In the genomic region with DNA sequence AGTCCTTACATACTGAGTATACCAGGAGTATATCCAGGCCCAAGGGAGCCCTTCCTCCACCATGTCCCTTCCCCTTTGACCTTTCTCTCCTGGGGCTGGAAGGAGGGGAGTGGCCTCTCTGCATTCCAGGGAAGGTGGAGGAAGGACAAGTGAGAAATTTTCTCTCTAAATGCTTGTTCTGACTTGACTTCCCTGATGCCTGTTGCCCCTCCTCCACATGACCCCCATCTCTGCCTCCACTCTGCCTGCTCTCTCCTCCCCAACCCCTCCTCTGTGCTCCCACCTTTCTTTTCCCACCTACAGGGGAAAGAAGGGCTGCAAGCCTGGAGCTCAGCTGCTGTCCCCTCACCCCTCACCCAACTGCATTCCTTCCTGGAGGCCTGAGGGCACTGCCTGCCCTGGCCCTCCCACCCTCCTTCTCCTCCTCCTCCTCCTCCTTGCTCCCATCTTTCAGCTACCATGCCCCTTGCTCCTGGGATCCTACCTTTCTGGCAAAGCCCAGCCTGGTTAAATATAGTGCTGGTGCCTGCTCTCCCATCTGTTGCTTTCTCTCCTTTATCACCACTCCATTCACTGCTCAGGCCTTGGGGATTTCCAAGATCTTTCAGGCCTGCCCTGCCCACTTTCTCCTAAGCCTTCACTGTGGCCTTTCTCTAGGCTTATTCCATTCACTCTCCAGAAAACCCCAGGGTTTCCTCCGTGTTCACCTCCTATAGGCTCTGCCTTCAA, we compare ENCODE assay signal across 10 cellular contexts. TPM values are rescaled to one million over a fixed set of nuclear protein-coding genes. Genes with fewer than 3 reads are reported as not detected.
DNase-seq lines count a peak whose midpoint lies in the region; ATAC-seq, FAIRE-seq and TF ChIP-seq lines count a peak whose summit lies in the region.
"Had no signal": no experiment of that assay in that cellular context is flagged by ENCODE, and none has a peak within 500 bp of the region (broad histone marks: within the 10 kb centered on the region; RNA-seq: fewer than 3 reads in every experiment).

No MANE protein-coding gene starts in this region.

- ATAC-seq in HepG2 (0 out of 3 replicates have a peak, but pooled peaks have one; percentile 3), GM18907 (IDR thresholded peaks at IDR 0.05; ENCODE audit: unreplicated experiment) (no peak)
- ATAC-seq in activated CD8-positive, alpha-beta T cell treated with anti-CD3 and anti-CD28 coated beads for 36 hours = no peak

- H3K27me3 ChIP-seq in HepG2 (ENCODE audit: control insufficient read depth in 1 of 2, insufficient read depth in 2 of 2, low read length in 2 of 2) = no peaks in the 10 kb centered on the region

- H3K4me1 Mint-ChIP-seq in activated CD8-positive, alpha-beta T cell treated with anti-CD3 and anti-CD28 coated beads for 36 hours (ENCODE audit: low read depth) = no peaks in the 10 kb centered on the region
- H3K4me1 Mint-ChIP-seq: B cell had no signal

- no peaks in the 10 kb centered on the region for H3K9me3 ChIP-seq in HepG2 (ENCODE audit: low read length)

- CTCF ChIA-PET in HepG2 (lab: Yijun Ruan, JAX; ENCODE audit: low intra/inter-chr PET ratio, low total read pairs) = no interaction called here
- CTCF ChIA-PET in activated CD8-positive, alpha-beta T cell treated with anti-CD3 and anti-CD28 coated beads for 36 hours (lab: Charles Lee) = no interaction called here

- no peak overlapping the region for H3K27ac Mint-ChIP-seq in activated CD8-positive, alpha-beta T cell treated with anti-CD3 and anti-CD28 coated beads for 36 hours
- H3K27ac Mint-ChIP-seq: B cell had no signal

- no peak overlapping the region for H2AFZ ChIP-seq in HepG2 (ENCODE audit: low read length)

- no peaks in the 10 kb centered on the region for H3K36me3 Mint-ChIP-seq in activated CD8-positive, alpha-beta T cell treated with anti-CD3 and anti-CD28 coated beads for 36 hours (ENCODE audit: low read depth)

- in situ Hi-C loops in HepG2 (cut with HindIII; ENCODE audit: extremely low pct_ligation_motif_present, low pct_unique_long_range_greater_than_20kb) = no loop called here

- no peaks in the 10 kb centered on the region for H3K79me2 ChIP-seq in HepG2 (ENCODE audit: insufficient read depth, low read length)

- no peaks in the 10 kb centered on the region for H4K20me1 ChIP-seq in HepG2 (ENCODE audit: insufficient read depth, low read length)

- peak overlapping the region; percentile 73 for H3K4me2 ChIP-seq in HepG2 (ENCODE audit: low read depth, low read length)

- TF ChIP-seq RAD21 in Ishikawa (IDR thresholded peaks at IDR 0.05; ENCODE audit: low read depth) (no peak), HepG2 (CRISPR knock-in tag; IDR thresholded peaks at IDR 0.05) (no peak)

- H3K4me1 ChIP-seq in HepG2 (ENCODE audit: insufficient read depth, low read length) = peaks cover 75% of the 10 kb centered on the region

- TF ChIP-seq EP300 in Ishikawa (IDR thresholded peaks at IDR 0.05; ENCODE audit: borderline replicate concordance) (0 out of 2 replicates have a peak, but pooled peaks have one; percentile 1), HepG2 (IDR thresholded peaks at IDR 0.05; ENCODE audit: low read depth in 2 of 2, low read length in 2 of 2) (no peak), HepG2 (CRISPR knock-in tag; IDR thresholded peaks at IDR 0.05; ENCODE audit: borderline replicate concordance) (no peak)

- no peak overlapping the region for H3K4me3 Mint-ChIP-seq in activated CD8-positive, alpha-beta T cell treated with anti-CD3 and anti-CD28 coated beads for 36 hours
- H3K4me3 Mint-ChIP-seq: B cell had no signal

- H3K27ac ChIP-seq in 22Rv1 = peak overlapping the region; percentile 42
- no peak overlapping the region for H3K27ac ChIP-seq in HepG2 (ENCODE audit: extremely low read length, insufficient read depth, low read length)

- no peaks in the 10 kb centered on the region for H3K36me3 ChIP-seq in HepG2 (replicated peaks in 1 of 2; ENCODE audit: control insufficient read depth in 1 of 2, insufficient read depth in 2 of 2, low read length in 2 of 2)

- intact Hi-C loops in HepG2 (cut with micrococcal nuclease; ENCODE audit: unreplicated experiment) = no loop called here
- intact Hi-C loops in activated CD8-positive, alpha-beta T cell treated with anti-CD3 and anti-CD28 coated beads for 36 hours (cut with micrococcal nuclease) = no loop called here

- WGBS in HepG2 (ENCODE audit: low lambda C conversion rate) = 3% methylated on average over 1 of the region's 1 CpG

- TF ChIP-seq POLR2A in HepG2 (IDR thresholded peaks at IDR 0.05; ENCODE audit: insufficient read depth in 1 of 2, low read depth in 2 of 2, low read length in 2 of 2) = no peak

- POLR2A ChIA-PET in HepG2 (lab: Yijun Ruan, JAX) = interaction anchor here (0.7 to 3.3 kb wide), 6 partner anchors 9 to 103 kb away, joined by 3 to 36 read pairs (median 4); a partner anchor contains a TSS
- POLR2A ChIA-PET in activated CD8-positive, alpha-beta T cell treated with anti-CD3 and anti-CD28 coated beads for 36 hours (lab: Charles Lee) = no interaction called here

- H3K9me3 Mint-ChIP-seq in activated CD8-positive, alpha-beta T cell treated with anti-CD3 and anti-CD28 coated beads for 36 hours = no peaks in the 10 kb centered on the region

- DNase-seq in dedifferentiated amniotic fluid mesenchymal stem cell (ENCODE audit: extremely low spot score) (peak; percentile 20), HepG2 (ENCODE audit: low spot score) (no peak), NOMO-1 (lab: John Stamatoyannopoulos, UW; ENCODE audit: unreplicated experiment in 2 of 2) (no peak), activated gamma-delta T cell (lab: John Stamatoyannopoulos, UW) (no peak)
- DNase-seq in activated CD8-positive, alpha-beta T cell treated with anti-CD3 and anti-CD28 coated beads for 36 hours = no peak
- DNase-seq: activated CD8-positive, alpha-beta memory T cell treated with anti-CD3 and anti-CD28 coated beads, Interleukin-2, amount 50 U/mL, for 4 hours had no signal

- no peaks in the 10 kb centered on the region for H3K27me3 Mint-ChIP-seq in activated CD8-positive, alpha-beta T cell treated with anti-CD3 and anti-CD28 coated beads for 36 hours
- H3K27me3 Mint-ChIP-seq: B cell had no signal

- no peak overlapping the region for H3K9ac ChIP-seq in HepG2 (ENCODE audit: insufficient read depth, low read depth, low read length)

- no TSS peak for BruUV-seq in HepG2 (replicated peaks; lab: Mats Ljungman, UMichigan)

- no peak for FAIRE-seq in HepG2 (lab: Jason Lieb, UNC)

- TF ChIP-seq CTCF in 22Rv1 (IDR thresholded peaks at IDR 0.05) (no peak), HepG2 (CRISPR knock-in tag; IDR thresholded peaks at IDR 0.05) (no peak)
- no peak for TF ChIP-seq CTCF in activated CD8-positive, alpha-beta T cell treated with anti-CD3 and anti-CD28 coated beads for 36 hours (IDR thresholded peaks at IDR 0.05)

- peak overlapping the region in 2 of 3 experiments; percentile 19 to 37; a peak in 2 of 6 replicates for H3K4me3 ChIP-seq in HepG2 (replicated peaks in 1 of 3; ENCODE audit: insufficient read depth in 1 of 3, low read depth in 2 of 3, low read length in 3 of 3)

RNA-seq across cellular contexts. Expression of a gene that starts 8.5 kb away (rescaled TPM):
- total RNA-seq in HepG2 (2016; rRNA removed; fragmentation: Illumina TruSeq; extraction: Trizol) = 26.0 and 50.4 TPM in 2 replicates
- total RNA-seq in HepG2 (2016; cell fraction: cytosol; rRNA removed; fragmentation: Illumina TruSeq; extraction: Trizol; ENCODE audit: low read depth) = 7.6 and 8.6 TPM in 2 replicates
- total RNA-seq in HepG2 (2016; cell fraction: insoluble cytoplasmic fraction; rRNA removed; fragmentation: Illumina TruSeq; extraction: Trizol) = 23.1 and 46.3 TPM in 2 replicates
- total RNA-seq in HepG2 (2016; cell fraction: membrane; rRNA removed; fragmentation: Illumina TruSeq; extraction: Trizol) = 16.0 and 18.5 TPM in 2 replicates
- 65.8 and 74.0 TPM in 2 replicates for total RNA-seq in HepG2 (2016; cell fraction: nucleus; rRNA removed; fragmentation: Illumina TruSeq; extraction: Trizol)
- 47.3 and 49.4 TPM in 2 replicates for polyA plus RNA-seq in HepG2 (2011; rRNA removed)
- polyA plus RNA-seq in HepG2 (2011; cell fraction: cytosol; rRNA removed) = 28.9 and 29.7 TPM in 2 replicates
- 24.1 and 25.2 TPM in 2 replicates for polyA plus RNA-seq in HepG2 (2011; cell fraction: nucleus; rRNA removed)
- 16.5 and 18.8 TPM in 2 replicates for polyA plus RNA-seq in HepG2 (2012)
- 3.2 and 3.4 TPM in 2 replicates for polyA plus RNA-seq in HepG2 (2016; cell fraction: cytosol; fragmentation: Illumina TruSeq; extraction: Trizol; ENCODE audit: low read depth)
- polyA plus RNA-seq in HepG2 (2016; cell fraction: insoluble cytoplasmic fraction; fragmentation: Illumina TruSeq; extraction: Trizol; ENCODE audit: low read depth) = 25.3 and 29.2 TPM in 2 replicates
- polyA plus RNA-seq in HepG2 (2016; cell fraction: membrane; fragmentation: Illumina TruSeq; extraction: Trizol; ENCODE audit: low read depth) = 8.3 and 8.4 TPM in 2 replicates
- polyA plus RNA-seq in HepG2 (2016; cell fraction: nucleus; fragmentation: Illumina TruSeq; extraction: Trizol; ENCODE audit: insufficient read depth, low read depth) = 93.4 and 97.1 TPM in 2 replicates
- 198 and 220 TPM in 2 replicates for polyA minus RNA-seq in HepG2 (2011; rRNA and poly(A)+ RNA removed; ENCODE audit: low replicate concordance)
- 39.7 and 54.7 TPM in 2 replicates for polyA minus RNA-seq in HepG2 (2011; cell fraction: cytosol; rRNA and poly(A)+ RNA removed)
- 16.2 and 17.4 TPM in 2 replicates for polyA minus RNA-seq in HepG2 (2011; cell fraction: nucleus; rRNA and poly(A)+ RNA removed)
- 10 to 100 TPM; 10.8 to 14.4 TPM for total RNA-seq in activated CD8-positive, alpha-beta T cell treated with anti-CD3 and anti-CD28 coated beads for 36 hours

RNA-seq across cellular contexts. Expression of a gene that starts 32.5 kb away (rescaled TPM):
- 9.0 and 11.0 TPM in 2 replicates for total RNA-seq in HepG2 (2016; rRNA removed; fragmentation: Illumina TruSeq; extraction: Trizol)
- total RNA-seq in HepG2 (2016; cell fraction: cytosol; rRNA removed; fragmentation: Illumina TruSeq; extraction: Trizol; ENCODE audit: low read depth) = 0.51 and 0.62 TPM in 2 replicates
- 8.7 and 10.9 TPM in 2 replicates for total RNA-seq in HepG2 (2016; cell fraction: insoluble cytoplasmic fraction; rRNA removed; fragmentation: Illumina TruSeq; extraction: Trizol)
- total RNA-seq in HepG2 (2016; cell fraction: membrane; rRNA removed; fragmentation: Illumina TruSeq; extraction: Trizol) = 2.2 and 2.6 TPM in 2 replicates
- 5.7 and 7.5 TPM in 2 replicates for total RNA-seq in HepG2 (2016; cell fraction: nucleus; rRNA removed; fragmentation: Illumina TruSeq; extraction: Trizol)
- polyA plus RNA-seq in HepG2 (2011; rRNA removed) = 18.7 and 21.1 TPM in 2 replicates
- polyA plus RNA-seq in HepG2 (2011; cell fraction: cytosol; rRNA removed) = 8.1 and 9.1 TPM in 2 replicates
- 161 and 166 TPM in 2 replicates for polyA plus RNA-seq in HepG2 (2011; cell fraction: nucleus; rRNA removed)
- 10.1 and 10.5 TPM in 2 replicates for polyA plus RNA-seq in HepG2 (2012)
- polyA plus RNA-seq in HepG2 (2016; cell fraction: cytosol; fragmentation: Illumina TruSeq; extraction: Trizol; ENCODE audit: low read depth) = 0.82 and 1.3 TPM in 2 replicates
- 13.5 and 14.4 TPM in 2 replicates for polyA plus RNA-seq in HepG2 (2016; cell fraction: insoluble cytoplasmic fraction; fragmentation: Illumina TruSeq; extraction: Trizol; ENCODE audit: low read depth)
- 3.7 and 4.2 TPM in 2 replicates for polyA plus RNA-seq in HepG2 (2016; cell fraction: membrane; fragmentation: Illumina TruSeq; extraction: Trizol; ENCODE audit: low read depth)
- 14.6 and 14.9 TPM in 2 replicates for polyA plus RNA-seq in HepG2 (2016; cell fraction: nucleus; fragmentation: Illumina TruSeq; extraction: Trizol; ENCODE audit: insufficient read depth, low read depth)
- polyA minus RNA-seq in HepG2 (2011; rRNA and poly(A)+ RNA removed; ENCODE audit: low replicate concordance) = 14.5 and 30.0 TPM in 2 replicates
- polyA minus RNA-seq in HepG2 (2011; cell fraction: cytosol; rRNA and poly(A)+ RNA removed) = 9.4 and 10.9 TPM in 2 replicates
- polyA minus RNA-seq in HepG2 (2011; cell fraction: nucleus; rRNA and poly(A)+ RNA removed) = 8.9 and 11.8 TPM in 2 replicates
- 10 to 100 TPM in 1 of 2 experiments, 1 to 10 TPM in 1; 8.6 to 11.1 TPM for total RNA-seq in activated CD8-positive, alpha-beta T cell treated with anti-CD3 and anti-CD28 coated beads for 36 hours

RNA-seq across cellular contexts. Expression of a gene that starts 39.3 kb away (rescaled TPM):
- 32.5 and 35.3 TPM in 2 replicates for total RNA-seq in HepG2 (2016; rRNA removed; fragmentation: Illumina TruSeq; extraction: Trizol)
- total RNA-seq in HepG2 (2016; cell fraction: cytosol; rRNA removed; fragmentation: Illumina TruSeq; extraction: Trizol; ENCODE audit: low read depth) = 12.9 and 16.7 TPM in 2 replicates
- 33.2 and 38.6 TPM in 2 replicates for total RNA-seq in HepG2 (2016; cell fraction: insoluble cytoplasmic fraction; rRNA removed; fragmentation: Illumina TruSeq; extraction: Trizol)
- 16.9 and 22.1 TPM in 2 replicates for total RNA-seq in HepG2 (2016; cell fraction: membrane; rRNA removed; fragmentation: Illumina TruSeq; extraction: Trizol)
- total RNA-seq in HepG2 (2016; cell fraction: nucleus; rRNA removed; fragmentation: Illumina TruSeq; extraction: Trizol) = 22.8 and 23.3 TPM in 2 replicates
- polyA plus RNA-seq in HepG2 (2011; rRNA removed) = 59.0 and 59.2 TPM in 2 replicates
- polyA plus RNA-seq in HepG2 (2011; cell fraction: cytosol; rRNA removed) = 37.6 and 44.9 TPM in 2 replicates
- polyA plus RNA-seq in HepG2 (2011; cell fraction: nucleus; rRNA removed) = 201 and 205 TPM in 2 replicates
- 19.8 and 30.2 TPM in 2 replicates for polyA plus RNA-seq in HepG2 (2012)
- polyA plus RNA-seq in HepG2 (2016; cell fraction: cytosol; fragmentation: Illumina TruSeq; extraction: Trizol; ENCODE audit: low read depth) = 8.3 and 9.4 TPM in 2 replicates
- polyA plus RNA-seq in HepG2 (2016; cell fraction: insoluble cytoplasmic fraction; fragmentation: Illumina TruSeq; extraction: Trizol; ENCODE audit: low read depth) = 36.2 and 36.3 TPM in 2 replicates
- polyA plus RNA-seq in HepG2 (2016; cell fraction: membrane; fragmentation: Illumina TruSeq; extraction: Trizol; ENCODE audit: low read depth) = 14.7 and 18.6 TPM in 2 replicates
- 57.5 and 61.4 TPM in 2 replicates for polyA plus RNA-seq in HepG2 (2016; cell fraction: nucleus; fragmentation: Illumina TruSeq; extraction: Trizol; ENCODE audit: insufficient read depth, low read depth)
- 0.72 and 63.8 TPM in 2 replicates for polyA minus RNA-seq in HepG2 (2011; rRNA and poly(A)+ RNA removed; ENCODE audit: low replicate concordance)
- 17.1 and 17.9 TPM in 2 replicates for polyA minus RNA-seq in HepG2 (2011; cell fraction: cytosol; rRNA and poly(A)+ RNA removed)
- polyA minus RNA-seq in HepG2 (2011; cell fraction: nucleus; rRNA and poly(A)+ RNA removed) = 21.5 and 23.1 TPM in 2 replicates
- total RNA-seq in activated CD8-positive, alpha-beta T cell treated with anti-CD3 and anti-CD28 coated beads for 36 hours = 1 to 10 TPM; 2.5 to 4.4 TPM

RNA-seq across cellular contexts. Expression of a gene that starts 49.4 kb away (rescaled TPM):
- 6.7 and 8.3 TPM in 2 replicates for total RNA-seq in HepG2 (2016; rRNA removed; fragmentation: Illumina TruSeq; extraction: Trizol)
- total RNA-seq in HepG2 (2016; cell fraction: cytosol; rRNA removed; fragmentation: Illumina TruSeq; extraction: Trizol; ENCODE audit: low read depth) = 3.9 and 5.0 TPM in 2 replicates
- 7.2 and 7.8 TPM in 2 replicates for total RNA-seq in HepG2 (2016; cell fraction: insoluble cytoplasmic fraction; rRNA removed; fragmentation: Illumina TruSeq; extraction: Trizol)
- total RNA-seq in HepG2 (2016; cell fraction: membrane; rRNA removed; fragmentation: Illumina TruSeq; extraction: Trizol) = 10.0 and 10.7 TPM in 2 replicates
- total RNA-seq in HepG2 (2016; cell fraction: nucleus; rRNA removed; fragmentation: Illumina TruSeq; extraction: Trizol) = 5.5 and 6.8 TPM in 2 replicates
- polyA plus RNA-seq in HepG2 (2011; rRNA removed) = 13.2 and 14.0 TPM in 2 replicates
- polyA plus RNA-seq in HepG2 (2011; cell fraction: cytosol; rRNA removed) = 11.5 and 14.0 TPM in 2 replicates
- polyA plus RNA-seq in HepG2 (2011; cell fraction: nucleus; rRNA removed) = 8.3 and 12.0 TPM in 2 replicates
- polyA plus RNA-seq in HepG2 (2012) = 6.6 and 7.1 TPM in 2 replicates
- 6.2 and 6.7 TPM in 2 replicates for polyA plus RNA-seq in HepG2 (2016; cell fraction: cytosol; fragmentation: Illumina TruSeq; extraction: Trizol; ENCODE audit: low read depth)
- polyA plus RNA-seq in HepG2 (2016; cell fraction: insoluble cytoplasmic fraction; fragmentation: Illumina TruSeq; extraction: Trizol; ENCODE audit: low read depth) = 10.5 and 11.0 TPM in 2 replicates
- 11.6 and 12.6 TPM in 2 replicates for polyA plus RNA-seq in HepG2 (2016; cell fraction: membrane; fragmentation: Illumina TruSeq; extraction: Trizol; ENCODE audit: low read depth)
- polyA plus RNA-seq in HepG2 (2016; cell fraction: nucleus; fragmentation: Illumina TruSeq; extraction: Trizol; ENCODE audit: insufficient read depth, low read depth) = 15.5 and 16.4 TPM in 2 replicates
- 21.6 and 54.5 TPM in 2 replicates for polyA minus RNA-seq in HepG2 (2011; rRNA and poly(A)+ RNA removed; ENCODE audit: low replicate concordance)
- polyA minus RNA-seq in HepG2 (2011; cell fraction: cytosol; rRNA and poly(A)+ RNA removed) = 3.4 and 4.5 TPM in 2 replicates
- polyA minus RNA-seq in HepG2 (2011; cell fraction: nucleus; rRNA and poly(A)+ RNA removed) = 11.6 and 15.8 TPM in 2 replicates
- total RNA-seq in activated CD8-positive, alpha-beta T cell treated with anti-CD3 and anti-CD28 coated beads for 36 hours = 10 to 100 TPM; 10.4 to 12.4 TPM

RNA-seq across cellular contexts. Expression of a gene that starts 49.8 kb away (rescaled TPM):
- total RNA-seq in HepG2 (2016; rRNA removed; fragmentation: Illumina TruSeq; extraction: Trizol) = 177 and 258 TPM in 2 replicates
- 50.5 and 58.1 TPM in 2 replicates for total RNA-seq in HepG2 (2016; cell fraction: cytosol; rRNA removed; fragmentation: Illumina TruSeq; extraction: Trizol; ENCODE audit: low read depth)
- 183 and 252 TPM in 2 replicates for total RNA-seq in HepG2 (2016; cell fraction: insoluble cytoplasmic fraction; rRNA removed; fragmentation: Illumina TruSeq; extraction: Trizol)
- total RNA-seq in HepG2 (2016; cell fraction: membrane; rRNA removed; fragmentation: Illumina TruSeq; extraction: Trizol) = 129 and 135 TPM in 2 replicates
- 83.6 and 89.9 TPM in 2 replicates for total RNA-seq in HepG2 (2016; cell fraction: nucleus; rRNA removed; fragmentation: Illumina TruSeq; extraction: Trizol)
- 117 and 131 TPM in 2 replicates for polyA plus RNA-seq in HepG2 (2011; rRNA removed)
- 162 and 178 TPM in 2 replicates for polyA plus RNA-seq in HepG2 (2011; cell fraction: cytosol; rRNA removed)
- 76.7 and 78.5 TPM in 2 replicates for polyA plus RNA-seq in HepG2 (2011; cell fraction: nucleus; rRNA removed)
- polyA plus RNA-seq in HepG2 (2012) = 241 and 267 TPM in 2 replicates
- polyA plus RNA-seq in HepG2 (2016; cell fraction: cytosol; fragmentation: Illumina TruSeq; extraction: Trizol; ENCODE audit: low read depth) = 79.3 and 88.5 TPM in 2 replicates
- 399 and 414 TPM in 2 replicates for polyA plus RNA-seq in HepG2 (2016; cell fraction: insoluble cytoplasmic fraction; fragmentation: Illumina TruSeq; extraction: Trizol; ENCODE audit: low read depth)
- polyA plus RNA-seq in HepG2 (2016; cell fraction: membrane; fragmentation: Illumina TruSeq; extraction: Trizol; ENCODE audit: low read depth) = 155 and 170 TPM in 2 replicates
- polyA plus RNA-seq in HepG2 (2016; cell fraction: nucleus; fragmentation: Illumina TruSeq; extraction: Trizol; ENCODE audit: insufficient read depth, low read depth) = 173 and 175 TPM in 2 replicates
- polyA minus RNA-seq in HepG2 (2011; rRNA and poly(A)+ RNA removed; ENCODE audit: low replicate concordance) = 235 and 368 TPM in 2 replicates
- 201 and 223 TPM in 2 replicates for polyA minus RNA-seq in HepG2 (2011; cell fraction: cytosol; rRNA and poly(A)+ RNA removed)
- polyA minus RNA-seq in HepG2 (2011; cell fraction: nucleus; rRNA and poly(A)+ RNA removed) = 42.7 and 56.9 TPM in 2 replicates
- total RNA-seq in activated CD8-positive, alpha-beta T cell treated with anti-CD3 and anti-CD28 coated beads for 36 hours = 100 to 1,000 TPM; 432 to 437 TPM
